ENCODE assay signal across 8 cellular contexts in the genomic region with DNA sequence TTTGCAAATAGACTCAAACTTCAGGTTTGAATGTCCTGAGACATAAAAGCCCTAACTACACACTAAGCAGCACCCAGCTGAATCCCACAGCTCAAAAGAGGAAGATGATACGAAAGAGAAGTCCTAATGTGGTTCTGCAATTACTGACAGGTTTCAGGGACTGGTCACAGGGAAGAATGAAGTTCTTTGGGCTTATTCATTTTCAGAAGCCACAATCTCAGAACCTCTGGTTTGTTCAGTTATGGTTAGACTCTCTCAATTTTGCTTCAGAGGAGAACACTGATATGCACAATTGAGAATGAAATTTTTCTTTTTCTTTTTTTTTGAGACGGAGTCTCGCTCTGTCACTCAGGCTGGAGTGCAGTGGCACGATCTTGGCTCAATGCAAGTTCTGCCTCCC.
DNase-seq lines count a peak whose midpoint lies in the region; ATAC-seq, FAIRE-seq and TF ChIP-seq lines count a peak whose summit lies in the region.
"Had no signal": no experiment of that assay in that cellular context is flagged by ENCODE, and none has a peak within 500 bp of the region (broad histone marks: within the 10 kb centered on the region; RNA-seq: fewer than 3 reads in every experiment).

No MANE protein-coding gene starts in this region.

- ATAC-seq in GM19025 (IDR thresholded peaks at IDR 0.05; ENCODE audit: low read depth, unreplicated experiment) (peak; percentile 82), GM21737 (IDR thresholded peaks at IDR 0.05; ENCODE audit: unreplicated experiment) (peak; percentile 93), HG03342 (IDR thresholded peaks at IDR 0.05; ENCODE audit: unreplicated experiment) (peak; percentile 90), K562 (no peak; the same call in 2 of the 3 replicates), SK-N-SH treated with all-trans-retinoic acid at 6 μM for 48 hours (no peak)

- H2AFZ ChIP-seq in K562 (ENCODE audit: low read depth, low read length): peak overlapping the region; percentile 20; the same call in 1 of the 2 replicates

- DNase-seq in K562 (ENCODE audit: extremely low read depth in 1 of 4, low spot score in 3 of 4) (no peak), colonic mucosa (no peak), islet precursor cell (no peak)
- DNase-seq: activated naive CD4-positive, alpha-beta T cell had no signal

- no peak for TF ChIP-seq POLR2A in K562 (conservative IDR thresholded peaks at IDR 0.05)

- H3K4me1 ChIP-seq in K562 (replicated peaks in 1 of 2; ENCODE audit: control insufficient read depth in 2 of 2, insufficient read depth in 2 of 2, low read length in 2 of 2) (no peaks in the 10 kb centered on the region), colonic mucosa (no peaks in the 10 kb centered on the region)

- FAIRE-seq in K562 (lab: Jason Lieb, UNC): no peak

- BruUV-seq in K562 (replicated peaks; lab: Mats Ljungman, UMichigan): no TSS peak

- WGBS in K562 (ENCODE audit: insufficient coverage, low coverage, missing lambda C conversion rate): 34% methylated on average over 4 of the region's 4 CpGs

- H3K27me3 ChIP-seq in K562 (ENCODE audit: control insufficient read depth in 2 of 2, insufficient read depth in 2 of 2, low read length in 2 of 2) (peaks cover 5 to 11% of the 10 kb centered on the region in 2 experiments; a peak in 2 of 5 replicates), colonic mucosa (no peaks in the 10 kb centered on the region)

- no peaks in the 10 kb centered on the region for H3K9me1 ChIP-seq in K562 (ENCODE audit: control insufficient read depth, insufficient read depth, low read length)

- H4K20me1 ChIP-seq in K562 (replicated peaks; ENCODE audit: control insufficient read depth, insufficient read depth, low read length): no peaks in the 10 kb centered on the region

- intact Hi-C loops in K562 (cut with micrococcal nuclease): no loop called here
- intact Hi-C loops in colonic mucosa (cut with DNase I): no loop called here

- H3K4me3 ChIP-seq in K562 (no peak overlapping the region), colonic mucosa (no peak overlapping the region)

- TF ChIP-seq CTCF in K562 (IDR thresholded peaks at IDR 0.05 in 2 of 3, conservative IDR thresholded peaks at IDR 0.05 in 1 of 3; ENCODE audit: insufficient read depth in 2 of 3, low read depth in 1 of 3, low read length in 3 of 3) (no peak), colonic mucosa (IDR thresholded peaks at IDR 0.05) (no peak)

- CTCF ChIA-PET in K562 (lab: Yijun Ruan, JAX; ENCODE audit: low intra/inter-chr PET ratio): no interaction called here

- H3K9ac ChIP-seq in K562 (ENCODE audit: insufficient read depth in 1 of 2, low read depth in 2 of 2, low read length in 2 of 2) (no peak overlapping the region), colonic mucosa (ENCODE audit: low read depth in 2 of 2, low read length in 2 of 2) (no peak overlapping the region)

- H3K36me3 ChIP-seq in K562 (ENCODE audit: control insufficient read depth, insufficient read depth, low read length): no peaks in the 10 kb centered on the region
- no peaks in the 10 kb centered on the region for H3K36me3 ChIP-seq in colonic mucosa

- in situ Hi-C loops in K562 (cut with MboI): no loop called here

- H3K9me3 ChIP-seq in K562 (replicated peaks; ENCODE audit: control insufficient read depth, insufficient read depth, low read depth, low read length): no peaks in the 10 kb centered on the region
- H3K9me3 ChIP-seq in colonic mucosa: no peaks in the 10 kb centered on the region

- no peak overlapping the region for H3K4me2 ChIP-seq in K562 (ENCODE audit: insufficient read depth, low read length)

- POLR2A ChIA-PET in K562 (lab: Yijun Ruan, JAX): interaction anchor here (0.6 to 1.0 kb wide), 2 partner anchors 82 to 355 kb away, joined by 3 to 4 read pairs; no protein-coding TSS in a partner anchor

- TF ChIP-seq RAD21 in K562 (CRISPR knock-in tag; conservative IDR thresholded peaks at IDR 0.05 in 1 of 2, IDR thresholded peaks at IDR 0.05 in 1 of 2): no peak

- TF ChIP-seq EP300 in K562 (IDR thresholded peaks at IDR 0.05; ENCODE audit: low read length): no peak

- no peak overlapping the region for H3K27ac ChIP-seq in K562 (ENCODE audit: extremely low read depth, low read depth, low read length)
- no peak overlapping the region for H3K27ac ChIP-seq in colonic mucosa

- H3K79me2 ChIP-seq in K562 (ENCODE audit: control insufficient read depth, insufficient read depth, low read length): no peaks in the 10 kb centered on the region

TF ChIP-seq in K562, 482 proteins besides CTCF, POLR2A, EP300 and RAD21:
- TF ChIP-seq NUFIP1 (IDR thresholded peaks at IDR 0.05; ENCODE audit: partially characterized antibody): no peak

TF ChIP-seq in SK-N-SH treated with all-trans-retinoic acid at 6 μM for 48 hours, 23 proteins besides CTCF, POLR2A, EP300 and RAD21:
- TF ChIP-seq ESRRG (CRISPR knock-in tag; IDR thresholded peaks at IDR 0.05): no peak
- TF ChIP-seq, protein P1, sequence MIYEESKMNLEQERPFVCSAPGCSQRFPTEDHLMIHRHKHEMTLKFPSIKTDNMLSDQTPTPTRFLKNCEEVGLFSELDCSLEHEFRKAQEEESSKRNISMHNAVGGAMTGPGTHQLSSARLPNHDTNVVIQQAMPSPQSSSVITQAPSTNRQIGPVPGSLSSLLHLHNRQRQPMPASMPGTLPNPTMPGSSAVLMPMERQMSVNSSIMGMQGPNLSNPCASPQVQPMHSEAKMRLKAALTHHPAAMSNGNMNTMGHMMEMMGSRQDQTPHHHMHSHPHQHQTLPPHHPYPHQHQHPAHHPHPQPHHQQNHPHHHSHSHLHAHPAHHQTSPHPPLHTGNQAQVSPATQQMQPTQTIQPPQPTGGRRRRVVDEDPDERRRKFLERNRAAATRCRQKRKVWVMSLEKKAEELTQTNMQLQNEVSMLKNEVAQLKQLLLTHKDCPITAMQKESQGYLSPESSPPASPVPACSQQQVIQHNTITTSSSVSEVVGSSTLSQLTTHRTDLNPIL (CRISPR knock-in tag; IDR thresholded peaks at IDR 0.05; ENCODE audit: low read depth): no peak
- TF ChIP-seq ZNF8 (CRISPR knock-in tag; IDR thresholded peaks at IDR 0.05): no peak
- no peak for TF ChIP-seq TOX (CRISPR knock-in tag; IDR thresholded peaks at IDR 0.05; ENCODE audit: borderline replicate concordance)
- TF ChIP-seq ZFP3 (CRISPR knock-in tag; IDR thresholded peaks at IDR 0.05): no peak
- no peak for TF ChIP-seq BACH2 (CRISPR knock-in tag; IDR thresholded peaks at IDR 0.05; ENCODE audit: borderline replicate concordance)
- no peak for TF ChIP-seq OSR1 (CRISPR knock-in tag; IDR thresholded peaks at IDR 0.05)
- no peak for TF ChIP-seq TCF4 (CRISPR knock-in tag; IDR thresholded peaks at IDR 0.05; ENCODE audit: borderline replicate concordance)
- TF ChIP-seq CSDC2 (CRISPR knock-in tag; IDR thresholded peaks at IDR 0.05): no peak
- TF ChIP-seq ZFP30 (CRISPR knock-in tag; IDR thresholded peaks at IDR 0.05): no peak

Comparison
In these comparisons a context has a peak if more than half of its experiments do, and no peak if none do; other contexts are left out.
1. ATAC-seq: peak in GM19025 (single experiment), GM21737 (single experiment) and HG03342 (single experiment); none in K562 (single experiment) and SK-N-SH treated with all-trans-retinoic acid at 6 μM for 48 hours (single experiment).